Comparison of ENCODE assay signal across 25 cellular contexts in the genomic region with DNA sequence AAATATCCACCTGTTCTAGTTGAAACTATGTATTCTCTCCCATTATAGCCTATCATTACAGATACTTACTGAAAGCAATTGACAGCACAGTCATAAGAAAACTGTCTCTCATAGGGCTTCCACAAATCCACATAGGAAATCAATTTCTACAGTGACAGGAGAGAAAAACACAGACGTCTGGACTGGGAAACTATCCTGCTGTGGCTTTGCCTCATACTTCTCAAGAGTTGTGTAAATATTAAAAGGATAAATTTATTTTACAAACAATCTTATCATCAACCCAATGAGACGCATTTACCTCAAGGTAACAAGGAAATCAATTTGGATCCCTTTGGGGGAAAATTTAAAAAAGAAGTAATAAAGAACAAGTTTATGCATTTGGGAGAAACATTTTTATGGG.
"Had no signal": no experiment of that assay in that cellular context is flagged by ENCODE, and none has a peak within 500 bp of the region (broad histone marks: within the 10 kb centered on the region; RNA-seq: fewer than 3 reads in every experiment).

No MANE protein-coding gene starts in this region.

- H3K36me3 ChIP-seq: colonic mucosa, left lung, lower lobe of right lung, stomach, thyroid gland, upper lobe of right lung had no signal

- H3K27me3 ChIP-seq: colonic mucosa, left lung, stomach, thyroid gland, upper lobe of right lung had no signal

- ATAC-seq: activated CD4-positive, alpha-beta T cell treated with anti-CD3 and anti-CD28 coated beads for 36 hours; activated CD8-positive, alpha-beta memory T cell treated with anti-CD3 and anti-CD28 coated beads, Interleukin-2, amount 10 ng/mL, durations not matched to agents 7 days and 5 days; activated CD8-positive, alpha-beta T cell treated with anti-CD3 and anti-CD28 coated beads, Interleukin-2, amount 10 ng/mL, durations not matched to agents 7 days and 5 days; activated naive CD4-positive, alpha-beta T cell treated with anti-CD3 and anti-CD28 coated beads, Interleukin-2, amount 50 U/mL, for 72 hours; activated T-cell treated with anti-CD3 and anti-CD28 coated beads, Interleukin-2, amount 50 U/mL, for 72 hours; left lung; lower lobe of right lung; natural killer cell treated with Interleukin-12 subunit alpha and Interleukin-12 subunit beta and Interleukin-15 and Interleukin-18, amount 100 ng/mL, for 72 hours; sciatic nerve; stimulated activated naive B cell treated with anti-CD40 and anti-IgM and Interleukin-4, amounts not matched to agents 10 μg/mL and 1 μg/mL and 100 μg/mL, for 72 hours; upper lobe of right lung had no signal

- H3K27ac ChIP-seq: colonic mucosa, left lung, lower lobe of right lung, stomach, thyroid gland, upper lobe of right lung had no signal

- DNase-seq: activated CD4-positive, alpha-beta T cell treated with anti-CD3 and anti-CD28 coated beads for 36 hours; activated CD4-positive, CD25-positive, alpha-beta regulatory T cell; activated CD8-positive, alpha-beta memory T cell treated with anti-CD3 and anti-CD28 coated beads, Interleukin-2, amount 10 ng/mL, durations not matched to agents 7 days and 5 days; activated CD8-positive, alpha-beta T cell treated with anti-CD3 and anti-CD28 coated beads, Interleukin-2, amount 10 ng/mL, durations not matched to agents 7 days and 5 days; activated naive CD4-positive, alpha-beta T cell; activated T-cell treated with anti-CD3 and anti-CD28 coated beads for 4 hours; activated T-cell treated with anti-CD3 and anti-CD28 coated beads, Interleukin-2, amount 50 U/mL, for 72 hours; anterior cingulate cortex; colonic mucosa; effector CD8-positive, alpha-beta T cell; left lung; lower lobe of right lung; mesendoderm; stimulated activated CD4-positive, alpha-beta T cell treated with anti-CD3 and anti-CD28 coated beads, Interleukin-15, amount 100 ng/mL, for 24 hours; stimulated activated CD4-positive, alpha-beta T cell treated with anti-CD3 and anti-CD28 coated beads, Interleukin-2, amount 100 ng/mL, for 24 hours; stimulated activated naive B cell treated with anti-CD40 and anti-IgM and Interleukin-4, amounts not matched to agents 10 μg/mL and 1 μg/mL and 100 μg/mL, for 72 hours; stomach; thyroid gland; upper lobe of right lung had no signal

- H3K4me1 ChIP-seq: colonic mucosa, left lung, lower lobe of right lung, thyroid gland, upper lobe of right lung had no signal

- FAIRE-seq: endometrium, frontal cortex, islet of Langerhans had no signal

- H3K9me3 ChIP-seq: colonic mucosa, left lung, lower lobe of right lung, stomach, thyroid gland, upper lobe of right lung had no signal

- H3K4me3 ChIP-seq: colonic mucosa, left lung, lower lobe of right lung, stomach, thyroid gland, upper lobe of right lung had no signal
